ENCODE assay signal across 2 cellular contexts in genomic region chr17:40318835-40319332, GRCh38.
TF ChIP-seq lines count a peak whose summit lies in the region.

No MANE protein-coding gene starts in this region.

TF ChIP-seq in endothelial cell of umbilical vein, 7 proteins besides CTCF, POLR2A, EP300 and RAD21 (continued from another document):
- no peak for TF ChIP-seq FOS (IDR thresholded peaks at IDR 0.05; ENCODE audit: borderline replicate concordance, insufficient read depth, low read length)
- TF ChIP-seq, protein P1, sequence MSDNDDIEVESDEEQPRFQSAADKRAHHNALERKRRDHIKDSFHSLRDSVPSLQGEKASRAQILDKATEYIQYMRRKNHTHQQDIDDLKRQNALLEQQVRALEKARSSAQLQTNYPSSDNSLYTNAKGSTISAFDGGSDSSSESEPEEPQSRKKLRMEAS (IDR thresholded peaks at IDR 0.05; ENCODE audit: insufficient read depth, insufficient read length), result no peak

TF ChIP-seq in HEK293T, 16 proteins besides CTCF, POLR2A, EP300 and RAD21 (continued from another document):
- TF ChIP-seq ZNF384 (IDR thresholded peaks at IDR 0.05), result no peak
- no peak for TF ChIP-seq LEF1 (IDR thresholded peaks at IDR 0.05; ENCODE audit: borderline replicate concordance)
- no peak for TF ChIP-seq SUZ12 (IDR thresholded peaks at IDR 0.05)
- no peak for TF ChIP-seq PKNOX1 (IDR thresholded peaks at IDR 0.05)
- no peak for TF ChIP-seq SP1 (IDR thresholded peaks at IDR 0.05)
- no peak for TF ChIP-seq NFRKB (IDR thresholded peaks at IDR 0.05)
